ENCODE assay signal across 13 cellular contexts in genomic region chr15:58440922-58441321, GRCh38. TPM values are rescaled to one million over a fixed set of nuclear protein-coding genes. Genes with fewer than 3 reads are reported as not detected.
DNase-seq lines count a peak whose midpoint lies in the region; ATAC-seq, FAIRE-seq and TF ChIP-seq lines count a peak whose summit lies in the region.
"Had no signal": no experiment of that assay in that cellular context is flagged by ENCODE, and none has a peak within 500 bp of the region (broad histone marks: within the 10 kb centered on the region; RNA-seq: fewer than 3 reads in every experiment).

No MANE protein-coding gene starts in this region.

- TF ChIP-seq CTCF in K562 (IDR thresholded peaks at IDR 0.05 in 2 of 3, conservative IDR thresholded peaks at IDR 0.05 in 1 of 3; ENCODE audit: insufficient read depth in 2 of 3, low read depth in 1 of 3, low read length in 3 of 3) (no peak), left lung (IDR thresholded peaks at IDR 0.05) (no peak), thoracic aorta (IDR thresholded peaks at IDR 0.05) (no peak)

- H3K36me3 ChIP-seq in K562 (ENCODE audit: control insufficient read depth, insufficient read depth, low read length) (no peaks in the 10 kb centered on the region), left lung (no peaks in the 10 kb centered on the region), thoracic aorta (no peaks in the 10 kb centered on the region), Karpas-422 (ENCODE audit: insufficient read depth, low read length) (no peaks in the 10 kb centered on the region)

- POLR2A ChIA-PET in activated CD4-positive, alpha-beta T cell treated with anti-CD3 and anti-CD28 coated beads for 36 hours (lab: Charles Lee): interaction anchor here (0.6 kb wide), 1 partner anchor 1088 kb away, joined by 3 read pairs; no protein-coding TSS in a partner anchor
- POLR2A ChIA-PET in activated CD4-positive, alpha-beta T cell treated with anti-CD3 and anti-CD28 coated beads, Interleukin-2, amount 10 ng/mL, durations not matched to agents 7 days and 5 days (lab: Charles Lee): no interaction called here
- POLR2A ChIA-PET in K562 (lab: Yijun Ruan, JAX): interaction anchor here (1.0 to 1.4 kb wide), 3 partner anchors 36 to 310 kb away, joined by 3 to 4 read pairs (median 3); no protein-coding TSS in a partner anchor

- H3K9me1 ChIP-seq in K562 (ENCODE audit: control insufficient read depth, insufficient read depth, low read length): no peaks in the 10 kb centered on the region

- TF ChIP-seq POLR2A in K562 (conservative IDR thresholded peaks at IDR 0.05): no peak

- H3K4me2 ChIP-seq in K562 (ENCODE audit: insufficient read depth, low read length) (no peak overlapping the region), Karpas-422 (ENCODE audit: low read depth, low read length, poor library complexity, severe bottlenecking) (no peak overlapping the region)

- H3K9ac ChIP-seq in K562 (ENCODE audit: insufficient read depth in 1 of 2, low read depth in 2 of 2, low read length in 2 of 2) (peak overlapping the region in 1 of 2 experiments; percentile 56; a peak in 1 of 4 replicates), Karpas-422 (ENCODE audit: low read length) (no peak overlapping the region)

- H3K27ac ChIP-seq in K562 (ENCODE audit: extremely low read depth, low read depth, low read length) (no peak overlapping the region), left lung (peak overlapping the region; percentile 70 to 77), thoracic aorta (peak overlapping the region; percentile 57 to 63), Karpas-422 (ENCODE audit: low read length) (no peak overlapping the region)

- BruUV-seq in K562 (replicated peaks; lab: Mats Ljungman, UMichigan): no TSS peak

- H3K4me3 ChIP-seq in K562: no peak overlapping the region
- H3K4me3 ChIP-seq in left lung: no peak overlapping the region
- H3K4me3 ChIP-seq in thoracic aorta: no peak overlapping the region
- no peak overlapping the region for H3K4me3 ChIP-seq in Karpas-422 (ENCODE audit: low read length)

- ATAC-seq in activated CD4-positive, alpha-beta T cell treated with anti-CD3 and anti-CD28 coated beads for 36 hours: peak; percentile 13
- peak; percentile 36; the same call in 2 of the 3 replicates for ATAC-seq in K562
- peak; percentile 85 for ATAC-seq in left lung
- no peak for ATAC-seq in thoracic aorta (ENCODE audit: insufficient number of reproducible peaks, low FRiP score, low read depth)
- no peak for ATAC-seq in GM19328 (IDR thresholded peaks at IDR 0.05; ENCODE audit: unreplicated experiment)
- ATAC-seq: naive thymus-derived CD4-positive, alpha-beta T cell had no signal

- 0% methylated on average over 1 of the region's 1 CpG for WGBS in K562 (ENCODE audit: insufficient coverage, low coverage, missing lambda C conversion rate)

- FAIRE-seq in K562 (lab: Jason Lieb, UNC): no peak

- TF ChIP-seq EP300 in K562 (IDR thresholded peaks at IDR 0.05; ENCODE audit: low read length): no peak

- peaks cover 20% of the 10 kb centered on the region for H3K4me1 Mint-ChIP-seq in activated CD4-positive, alpha-beta T cell treated with anti-CD3 and anti-CD28 coated beads for 36 hours
- H3K4me1 Mint-ChIP-seq in activated CD4-positive, alpha-beta T cell treated with anti-CD3 and anti-CD28 coated beads, Interleukin-2, amount 10 ng/mL, durations not matched to agents 7 days and 5 days: peaks cover 40% of the 10 kb centered on the region

- H4K20me1 ChIP-seq in K562 (replicated peaks; ENCODE audit: control insufficient read depth, insufficient read depth, low read length) (no peaks in the 10 kb centered on the region), Karpas-422 (ENCODE audit: insufficient read depth, low read depth, low read length) (no peaks in the 10 kb centered on the region)

- H3K9me2 ChIP-seq in Karpas-422 (replicated peaks; ENCODE audit: insufficient read depth, low read length): no peaks in the 10 kb centered on the region

- H3K79me2 ChIP-seq in K562 (ENCODE audit: control insufficient read depth, insufficient read depth, low read length): no peaks in the 10 kb centered on the region
- no peaks in the 10 kb centered on the region for H3K79me2 ChIP-seq in Karpas-422 (ENCODE audit: low read length)

- no peak overlapping the region for H3K4me3 Mint-ChIP-seq in activated CD4-positive, alpha-beta T cell treated with anti-CD3 and anti-CD28 coated beads for 36 hours
- H3K4me3 Mint-ChIP-seq in activated CD4-positive, alpha-beta T cell treated with anti-CD3 and anti-CD28 coated beads, Interleukin-2, amount 10 ng/mL, durations not matched to agents 7 days and 5 days: no peak overlapping the region
- H3K4me3 Mint-ChIP-seq: activated T-cell treated with anti-CD3 and anti-CD28 coated beads, Interleukin-2, amount 50 U/mL, for 4 hours; naive thymus-derived CD4-positive, alpha-beta T cell had no signal

- no peaks in the 10 kb centered on the region for H3K36me3 Mint-ChIP-seq in activated CD4-positive, alpha-beta T cell treated with anti-CD3 and anti-CD28 coated beads for 36 hours (ENCODE audit: low read depth)
- no peaks in the 10 kb centered on the region for H3K36me3 Mint-ChIP-seq in activated CD4-positive, alpha-beta T cell treated with anti-CD3 and anti-CD28 coated beads, Interleukin-2, amount 10 ng/mL, durations not matched to agents 7 days and 5 days (ENCODE audit: low read depth)

- H2AFZ ChIP-seq in K562 (ENCODE audit: low read depth, low read length) (peak overlapping the region; percentile 62; the same call in 1 of the 2 replicates), Karpas-422 (ENCODE audit: low read length) (no peak overlapping the region)

- no peak for DNase-seq in activated CD4-positive, alpha-beta T cell treated with anti-CD3 and anti-CD28 coated beads for 36 hours
- DNase-seq in activated CD4-positive, alpha-beta T cell treated with anti-CD3 and anti-CD28 coated beads, Interleukin-2, amount 10 ng/mL, durations not matched to agents 7 days and 5 days: no peak
- DNase-seq in K562 (ENCODE audit: extremely low read depth in 1 of 4, low spot score in 3 of 4) (peak; percentile 46 to 63 (median 52)), left lung (peak in 1 of 2 donors; percentile 74), thoracic aorta (ENCODE audit: low spot score) (no peak), Karpas-422 (no peak)
- DNase-seq in activated CD4-positive, alpha-beta T cell treated with anti-CD3 and anti-CD28 coated beads for 48 hours: no peak
- DNase-seq: activated T-cell treated with anti-CD3 and anti-CD28 coated beads, Interleukin-2, amount 50 U/mL, for 4 hours; NCI-H1105; RPMI8226 had no signal

- H3K27me3 ChIP-seq in K562 (ENCODE audit: control insufficient read depth in 2 of 2, insufficient read depth in 2 of 2, low read length in 2 of 2) (no peaks in the 10 kb centered on the region), left lung (no peaks in the 10 kb centered on the region), thoracic aorta (replicated peaks; ENCODE audit: insufficient read depth) (no peaks in the 10 kb centered on the region), Karpas-422 (ENCODE audit: low read length) (no peaks in the 10 kb centered on the region)

- H3K9me3 ChIP-seq in K562 (replicated peaks; ENCODE audit: control insufficient read depth, insufficient read depth, low read depth, low read length) (no peaks in the 10 kb centered on the region), left lung (no peaks in the 10 kb centered on the region), thoracic aorta (no peaks in the 10 kb centered on the region), Karpas-422 (ENCODE audit: low read length) (no peaks in the 10 kb centered on the region)

- peak overlapping the region; percentile 42 for H3K27ac Mint-ChIP-seq in activated CD4-positive, alpha-beta T cell treated with anti-CD3 and anti-CD28 coated beads for 36 hours
- no peak overlapping the region for H3K27ac Mint-ChIP-seq in activated CD4-positive, alpha-beta T cell treated with anti-CD3 and anti-CD28 coated beads, Interleukin-2, amount 10 ng/mL, durations not matched to agents 7 days and 5 days

- H3K4me1 ChIP-seq in K562 (replicated peaks in 1 of 2; ENCODE audit: control insufficient read depth in 2 of 2, insufficient read depth in 2 of 2, low read length in 2 of 2) (peaks cover 9 to 21% of the 10 kb centered on the region in 2 experiments), left lung (peaks cover 14 to 47% of the 10 kb centered on the region in 2 donors), thoracic aorta (ENCODE audit: control insufficient read depth in 1 of 2, low read depth in 2 of 2) (peaks cover 16 to 26% of the 10 kb centered on the region in 2 donors), Karpas-422 (ENCODE audit: low read length) (no peaks in the 10 kb centered on the region)

- H3K9me3 Mint-ChIP-seq in activated CD4-positive, alpha-beta T cell treated with anti-CD3 and anti-CD28 coated beads for 36 hours (ENCODE audit: low read depth): no peaks in the 10 kb centered on the region
- H3K9me3 Mint-ChIP-seq in activated CD4-positive, alpha-beta T cell treated with anti-CD3 and anti-CD28 coated beads, Interleukin-2, amount 10 ng/mL, durations not matched to agents 7 days and 5 days: no peaks in the 10 kb centered on the region
- H3K9me3 Mint-ChIP-seq: activated T-cell treated with anti-CD3 and anti-CD28 coated beads, Interleukin-2, amount 50 U/mL, for 4 hours; naive thymus-derived CD4-positive, alpha-beta T cell had no signal

- in situ Hi-C loops in K562 (cut with MboI): no loop called here

- CTCF ChIA-PET in activated CD4-positive, alpha-beta T cell treated with anti-CD3 and anti-CD28 coated beads for 36 hours (lab: Charles Lee): interaction anchor here (1.0 kb wide), 1 partner anchor 76 kb away, joined by 4 read pairs; no protein-coding TSS in a partner anchor
- CTCF ChIA-PET in activated CD4-positive, alpha-beta T cell treated with anti-CD3 and anti-CD28 coated beads, Interleukin-2, amount 10 ng/mL, durations not matched to agents 7 days and 5 days (lab: Charles Lee): interaction anchor here (0.6 to 1.3 kb wide), 5 partner anchors 16 to 283 kb away, joined by 3 to 4 read pairs (median 3); no protein-coding TSS in a partner anchor
- CTCF ChIA-PET in K562 (lab: Yijun Ruan, JAX; ENCODE audit: low intra/inter-chr PET ratio): no interaction called here

- no peaks in the 10 kb centered on the region for H3K27me3 Mint-ChIP-seq in activated CD4-positive, alpha-beta T cell treated with anti-CD3 and anti-CD28 coated beads for 36 hours
- no peaks in the 10 kb centered on the region for H3K27me3 Mint-ChIP-seq in activated CD4-positive, alpha-beta T cell treated with anti-CD3 and anti-CD28 coated beads, Interleukin-2, amount 10 ng/mL, durations not matched to agents 7 days and 5 days
- H3K27me3 Mint-ChIP-seq: naive thymus-derived CD4-positive, alpha-beta T cell had no signal

- intact Hi-C loops in activated CD4-positive, alpha-beta T cell treated with anti-CD3 and anti-CD28 coated beads for 36 hours (cut with DNase I, micrococcal nuclease): no loop called here
- intact Hi-C loops in K562 (cut with micrococcal nuclease) (no loop called here), left lung (cut with DNase I) (no loop called here)

- TF ChIP-seq RAD21 in K562 (CRISPR knock-in tag; conservative IDR thresholded peaks at IDR 0.05 in 1 of 2, IDR thresholded peaks at IDR 0.05 in 1 of 2): no peak

RNA-seq across cellular contexts. Expression of gene LIPC, which starts 9.1 kb away (rescaled TPM):
- total RNA-seq in activated CD4-positive, alpha-beta T cell treated with anti-CD3 and anti-CD28 coated beads for 36 hours: under 1 TPM; 0.30 to 0.50 TPM
- 1 to 10 TPM; 1.5 to 3.9 TPM for total RNA-seq in activated CD4-positive, alpha-beta T cell treated with anti-CD3 and anti-CD28 coated beads, Interleukin-2, amount 10 ng/mL, durations not matched to agents 7 days and 5 days
- total RNA-seq in K562 (2011; cell fraction: chromatin; rRNA removed; ENCODE audit: low replicate concordance): 0.42 TPM in 1 of 2 replicates, not detected in the other
- 0.17 and 0.26 TPM in 2 replicates for total RNA-seq in K562 (2011; cell fraction: nucleolus; rRNA removed)
- total RNA-seq in K562 (2011; cell fraction: nucleoplasm; rRNA removed): 0.15 and 0.92 TPM in 2 replicates
- total RNA-seq in K562 (2014; rRNA removed) (0.08 TPM in 1 of 2 replicates, not detected in the other), K562 (2014; rRNA removed; fragmentation: Illumina TruSeq; extraction: Trizol) (0.07 and 0.29 TPM in 2 replicates), K562 (2015; rRNA removed; fragmentation: Illumina TruSeq; extraction: Trizol) (0.15 and 0.33 TPM in 2 replicates), K562 (2021) (0.13 and 0.27 TPM in 2 replicates), left lung (under 1 TPM; 0.58 to 0.76 TPM), thoracic aorta (not detected)
- polyA plus RNA-seq in K562 (2011; rRNA removed) (0.11 and 0.12 TPM in 2 replicates), K562 (2014; fragmentation: Illumina TruSeq; extraction: Trizol) (0.09 and 0.14 TPM in 2 replicates), K562 (2014; fragmentation: Nextera tagmentation; extraction: Ambion mirVana) (under 1 TPM in 1 of 2 experiments, not detected in 1; 0.07 TPM), K562 (2014; rRNA removed) (0.35 and 0.41 TPM in 2 replicates)
- polyA plus RNA-seq in K562 (2011; cell fraction: cytosol; rRNA removed): 0.16 TPM in 1 of 2 replicates, not detected in the other
- polyA plus RNA-seq in K562 (2011; cell fraction: nucleus; rRNA removed): 0.14 and 0.36 TPM in 2 replicates
- 0.76 and 4.9 TPM in 2 replicates for polyA plus RNA-seq in K562 (2012)
- polyA minus RNA-seq in K562 (2011; rRNA and poly(A)+ RNA removed): 0.11 and 0.12 TPM in 2 replicates
- polyA minus RNA-seq in K562 (2011; cell fraction: cytosol; rRNA and poly(A)+ RNA removed): not detected in 2 replicates
- 0.13 and 0.22 TPM in 2 replicates for polyA minus RNA-seq in K562 (2011; cell fraction: nucleus; rRNA and poly(A)+ RNA removed)
- total RNA-seq in Karpas-422 (2014; rRNA removed; shearing (Covaris generic); ENCODE audit: low replicate concordance): not detected in 2 replicates
- total RNA-seq: A673 had no signal

Comparison
In these comparisons a context has a peak if more than half of its experiments do, and no peak if none do; other contexts are left out.
1. ATAC-seq: peak in activated CD4-positive, alpha-beta T cell treated with anti-CD3 and anti-CD28 coated beads for 36 hours (single experiment), K562 (single experiment) and left lung (single experiment); none in thoracic aorta (single experiment) and GM19328 (single experiment).
2. DNase-seq: peak in K562 (4 of 4); none in activated CD4-positive, alpha-beta T cell treated with anti-CD3 and anti-CD28 coated beads for 36 hours (single experiment), activated CD4-positive, alpha-beta T cell treated with anti-CD3 and anti-CD28 coated beads, Interleukin-2, amount 10 ng/mL, durations not matched to agents 7 days and 5 days (single experiment), thoracic aorta (single experiment), activated CD4-positive, alpha-beta T cell treated with anti-CD3 and anti-CD28 coated beads for 48 hours (single experiment) and Karpas-422 (single experiment).
3. H3K27ac ChIP-seq: peak in left lung (2 of 2) and thoracic aorta (2 of 2); none in K562 (single experiment) and Karpas-422 (single experiment).